ENCODE assay signal across 9 cellular contexts in genomic region chr14:103607822-103608221, GRCh38. TPM values are rescaled to one million over a fixed set of nuclear protein-coding genes. Genes with fewer than 3 reads are reported as not detected.
A peak's percentile ranks its signal among the peaks of the same experiment; 100 is the strongest.
DNase-seq lines count a peak whose midpoint lies in the region; ATAC-seq and TF ChIP-seq lines count a peak whose summit lies in the region.
"Had no signal": no experiment of that assay in that cellular context is flagged by ENCODE, and none has a peak within 500 bp of the region (broad histone marks: within the 10 kb centered on the region; RNA-seq: fewer than 3 reads in every experiment).

No MANE protein-coding gene starts in this region.

- DNase-seq in activated naive CD4-positive, alpha-beta T cell treated with anti-CD3 and anti-CD28 coated beads, Interleukin-2, amount 10 ng/mL, durations not matched to agents 7 days and 5 days: no peak
- no peak for DNase-seq in activated naive CD4-positive, alpha-beta T cell treated with Interleukin-2 at 50 U/mL for 16 hours
- DNase-seq in immature natural killer cell (no peak), substantia nigra (lab: John Stamatoyannopoulos, UW) (no peak), nucleus accumbens (lab: John Stamatoyannopoulos, UW) (no peak), body of pancreas (no peak), lower leg skin (ENCODE audit: low spot score in 2 of 2) (no peak)

- no peak overlapping the region for H3K27ac Mint-ChIP-seq in activated naive CD4-positive, alpha-beta T cell treated with anti-CD3 and anti-CD28 coated beads, Interleukin-2, amount 10 ng/mL, durations not matched to agents 7 days and 5 days
- peak overlapping the region in 4 of 6 donors; percentile 75 to 91 (median 87) for H3K27ac Mint-ChIP-seq in immature natural killer cell

- H3K27ac ChIP-seq in VCaP (peak overlapping the region; percentile 35; the same call in 1 of the 2 replicates), substantia nigra (ENCODE audit: low read depth, low read length, poor library complexity, severe bottlenecking) (peak overlapping the region; percentile 10), body of pancreas (no peak overlapping the region)
- H3K27ac ChIP-seq: SJCRH30 had no signal

- H3K9me3 ChIP-seq in body of pancreas: peaks cover 0 to 7% (median 0%) of the 10 kb centered on the region in 3 donors
- H3K9me3 ChIP-seq: SJCRH30 had no signal

- H3K36me3 Mint-ChIP-seq in activated naive CD4-positive, alpha-beta T cell treated with anti-CD3 and anti-CD28 coated beads, Interleukin-2, amount 10 ng/mL, durations not matched to agents 7 days and 5 days: peaks cover 10% of the 10 kb centered on the region
- H3K36me3 Mint-ChIP-seq in immature natural killer cell: peaks cover 4 to 7% (median 6%) of the 10 kb centered on the region in 3 donors

- TF ChIP-seq CTCF in VCaP (conservative IDR thresholded peaks at IDR 0.05) (no peak), body of pancreas (IDR thresholded peaks at IDR 0.05) (no peak), lower leg skin (IDR thresholded peaks at IDR 0.05) (no peak)

- CTCF ChIA-PET in activated naive CD4-positive, alpha-beta T cell treated with anti-CD3 and anti-CD28 coated beads, Interleukin-2, amount 10 ng/mL, durations not matched to agents 7 days and 5 days (lab: Charles Lee): no interaction called here

- H3K27me3 Mint-ChIP-seq in activated naive CD4-positive, alpha-beta T cell treated with anti-CD3 and anti-CD28 coated beads, Interleukin-2, amount 10 ng/mL, durations not matched to agents 7 days and 5 days: peaks cover 65% of the 10 kb centered on the region
- peaks cover 11 to 21% (median 19%) of the 10 kb centered on the region in 3 donors for H3K27me3 Mint-ChIP-seq in immature natural killer cell (ENCODE audit: low read depth in 3 of 3)

- peaks cover 34% of the 10 kb centered on the region for H3K4me1 Mint-ChIP-seq in activated naive CD4-positive, alpha-beta T cell treated with anti-CD3 and anti-CD28 coated beads, Interleukin-2, amount 10 ng/mL, durations not matched to agents 7 days and 5 days
- H3K4me1 Mint-ChIP-seq in immature natural killer cell: peaks cover 22 to 26% of the 10 kb centered on the region in 2 donors

- no peak for ATAC-seq in body of pancreas

- no peaks in the 10 kb centered on the region for H3K27me3 ChIP-seq in body of pancreas
- H3K27me3 ChIP-seq: SJCRH30 had no signal

- no peaks in the 10 kb centered on the region for H3K36me3 ChIP-seq in body of pancreas (replicated peaks in 1 of 2; ENCODE audit: insufficient read depth in 1 of 2, low read depth in 2 of 2)
- H3K36me3 ChIP-seq: SJCRH30 had no signal

- H3K9me3 Mint-ChIP-seq in activated naive CD4-positive, alpha-beta T cell treated with anti-CD3 and anti-CD28 coated beads, Interleukin-2, amount 10 ng/mL, durations not matched to agents 7 days and 5 days: peaks cover 15% of the 10 kb centered on the region
- peaks cover 3 to 14% (median 10%) of the 10 kb centered on the region in 6 donors for H3K9me3 Mint-ChIP-seq in immature natural killer cell

- H3K4me3 ChIP-seq in body of pancreas (no peak overlapping the region), lower leg skin (ENCODE audit: low read depth, poor library complexity, severe bottlenecking) (no peak overlapping the region)

- TF ChIP-seq POLR2A in body of pancreas (IDR thresholded peaks at IDR 0.05) (no peak), lower leg skin (IDR thresholded peaks at IDR 0.05) (no peak)

- 29 to 38% methylated on average over 6 to 15 of the region's 15 CpGs for WGBS in body of pancreas, 2 donors
- WGBS in lower leg skin, 2 donors: 39 to 43% methylated on average over 15 of the region's 15 CpGs

- intact Hi-C loops in body of pancreas (cut with DNase I) (no loop called here), lower leg skin (cut with DNase I; ENCODE audit: low total_unique reads) (no loop called here)

- peak overlapping the region; percentile 56 for H3K4me3 Mint-ChIP-seq in activated naive CD4-positive, alpha-beta T cell treated with anti-CD3 and anti-CD28 coated beads, Interleukin-2, amount 10 ng/mL, durations not matched to agents 7 days and 5 days
- H3K4me3 Mint-ChIP-seq in immature natural killer cell: peak overlapping the region; percentile 78 to 94 (median 87)

- H3K4me1 ChIP-seq in body of pancreas: peaks cover 14% of the 10 kb centered on the region

RNA-seq across cellular contexts. Expression of gene KLC1, which starts 21.2 kb away (rescaled TPM):
- 10 to 100 TPM; 38.3 to 83.5 (median 48.2) TPM for polyA plus RNA-seq in immature natural killer cell
- total RNA-seq in body of pancreas (100 to 1,000 TPM; 199 to 292 TPM), lower leg skin (100 to 1,000 TPM; 214 to 500 (median 268) TPM)

RNA-seq across cellular contexts. Expression of gene COA8, which starts 45.1 kb away (rescaled TPM):
- 10 to 100 TPM; 60.6 to 87.5 (median 64.5) TPM for polyA plus RNA-seq in immature natural killer cell
- 10 to 100 TPM; 15.2 to 32.2 TPM for total RNA-seq in body of pancreas
- total RNA-seq in lower leg skin: 10 to 100 TPM; 21.0 to 32.9 (median 30.0) TPM

RNA-seq across cellular contexts. Expression of gene BAG5, which starts 45.4 kb away (rescaled TPM):
- 10 to 100 TPM; 23.5 to 58.7 (median 36.5) TPM for polyA plus RNA-seq in immature natural killer cell
- total RNA-seq in body of pancreas (10 to 100 TPM in 1 of 2 donors, 1 to 10 TPM in 1; 9.9 to 11.9 TPM), lower leg skin (10 to 100 TPM; 40.3 to 44.3 (median 43.1) TPM)

Comparison
In these comparisons a context has a peak if more than half of its experiments do, and no peak if none do; other contexts are left out.
1. H3K27ac ChIP-seq: peak in VCaP (single experiment) and substantia nigra (single experiment); none in body of pancreas (0 of 4).